Comparison of ENCODE assay signal across 8 cellular contexts in genomic region chr17:15999141-15999973, GRCh38.
A peak's percentile ranks its signal among the peaks of the same experiment; 100 is the strongest.
DNase-seq lines count a peak whose midpoint lies in the region; TF ChIP-seq lines count a peak whose summit lies in the region.

TSS of gene TTC19 (plus strand) at chr17:15999824. CDS start at chr17:15999849, 25 bp downstream.
TSS of gene ZSWIM7 (minus strand) at chr17:15999704. CDS start at chr17:15999594, 110 bp downstream.

- peaks cover 22% of the 10 kb centered on the region for H3K9me3 Mint-ChIP-seq in nephron progenitor cell
- no peaks in the 10 kb centered on the region for H3K9me3 Mint-ChIP-seq in stimulated activated naive CD8-positive, alpha-beta T cell treated with anti-CD3 and anti-CD28 coated beads, Interleukin-15, Interleukin-2, amounts not matched to agents 100 ng/mL and 50 ng/mL, for 24 hours

- no peak for TF ChIP-seq CTCF in MM.1S (IDR thresholded peaks at IDR 0.05; ENCODE audit: low read length)
- no peak for TF ChIP-seq CTCF in nephron progenitor cell (IDR thresholded peaks at IDR 0.05)

- H3F3A ChIP-seq in MM.1S (ENCODE audit: insufficient read depth, low read length), result peaks cover 6% of the 10 kb centered on the region

- peak within 1 kb of the TSS; percentile 88 for H3K27ac ChIP-seq in MM.1S (ENCODE audit: low read length)

- H4K20me1 ChIP-seq in MM.1S (ENCODE audit: insufficient read depth, low read length), result peaks cover 3% of the 10 kb centered on the region; the same call in 1 of the 2 replicates

- peak within 1 kb of the TSS; percentile 92 for H3K4me2 ChIP-seq in MM.1S (ENCODE audit: low read depth, low read length)

- peaks cover 19% of the 10 kb centered on the region for H3K4me1 Mint-ChIP-seq in nephron progenitor cell
- peaks cover 42% of the 10 kb centered on the region for H3K4me1 Mint-ChIP-seq in stimulated activated naive CD8-positive, alpha-beta T cell treated with anti-CD3 and anti-CD28 coated beads, Interleukin-15, Interleukin-2, amounts not matched to agents 100 ng/mL and 50 ng/mL, for 24 hours (ENCODE audit: low read depth)

- H3K4me3 ChIP-seq in MM.1S (ENCODE audit: low read length), result peak within 1 kb of the TSS; percentile 93

- H2AFZ ChIP-seq in MM.1S (ENCODE audit: low read length), result peak within 1 kb of the TSS; percentile 98

- no peaks in the 10 kb centered on the region for H3K27me3 ChIP-seq in MM.1S (replicated peaks; ENCODE audit: insufficient read depth, low read length)

- H3K9ac ChIP-seq in MM.1S (ENCODE audit: low read length), result peak within 1 kb of the TSS; percentile 94

- H3K36me3 ChIP-seq in MM.1S (replicated peaks; ENCODE audit: insufficient read depth, low read length), result peaks cover 9% of the 10 kb centered on the region

- H3K9me2 ChIP-seq in MM.1S (replicated peaks; ENCODE audit: insufficient read depth, low read length), result no peaks in the 10 kb centered on the region

- H3K36me3 Mint-ChIP-seq in nephron progenitor cell (ENCODE audit: low read depth), result peaks cover 55% of the 10 kb centered on the region
- peaks cover 47% of the 10 kb centered on the region for H3K36me3 Mint-ChIP-seq in stimulated activated naive CD8-positive, alpha-beta T cell treated with anti-CD3 and anti-CD28 coated beads, Interleukin-15, Interleukin-2, amounts not matched to agents 100 ng/mL and 50 ng/mL, for 24 hours (ENCODE audit: low read depth)

- H3K4me3 Mint-ChIP-seq in nephron progenitor cell, result peak within 1 kb of the TSS; percentile 94
- peak within 1 kb of the TSS; percentile 99 for H3K4me3 Mint-ChIP-seq in stimulated activated naive CD8-positive, alpha-beta T cell treated with anti-CD3 and anti-CD28 coated beads, Interleukin-15, Interleukin-2, amounts not matched to agents 100 ng/mL and 50 ng/mL, for 24 hours

- H3K4me1 ChIP-seq in MM.1S (ENCODE audit: low read length), result peaks cover 12% of the 10 kb centered on the region

- H3K27ac Mint-ChIP-seq in nephron progenitor cell, result peak within 1 kb of the TSS; percentile 97
- H3K27ac Mint-ChIP-seq in stimulated activated naive CD8-positive, alpha-beta T cell treated with anti-CD3 and anti-CD28 coated beads, Interleukin-15, Interleukin-2, amounts not matched to agents 100 ng/mL and 50 ng/mL, for 24 hours, result peak within 1 kb of the TSS; percentile 98

- peaks cover 5% of the 10 kb centered on the region for H3K27me3 Mint-ChIP-seq in nephron progenitor cell (ENCODE audit: low read depth, poor library complexity)
- H3K27me3 Mint-ChIP-seq in stimulated activated naive CD8-positive, alpha-beta T cell treated with anti-CD3 and anti-CD28 coated beads, Interleukin-15, Interleukin-2, amounts not matched to agents 100 ng/mL and 50 ng/mL, for 24 hours, result no peaks in the 10 kb centered on the region

- no peaks in the 10 kb centered on the region for H3K9me3 ChIP-seq in MM.1S (replicated peaks; ENCODE audit: insufficient read depth, low read length)

- peaks cover 32% of the 10 kb centered on the region for H3K79me2 ChIP-seq in MM.1S (ENCODE audit: low read length)

- peak; percentile 96 for DNase-seq in GDM1 (lab: John Stamatoyannopoulos, UW)
- peak; percentile 91 for DNase-seq in HCEC 1CT
- DNase-seq in MM.1S, result peak; percentile 98
- peak; percentile 100 for DNase-seq in SHP77 treated with DMSO at 0.1 percent for 48 hours (lab: John Stamatoyannopoulos, UW)
- peak; percentile 97 for DNase-seq in activated gamma-delta T cell (lab: John Stamatoyannopoulos, UW)
- peak; percentile 87 for DNase-seq in fibroblast of the conjunctiva (ENCODE audit: low read depth)
- DNase-seq in nephron progenitor cell, result peak; percentile 92

Comparison
In these comparisons a context has a peak if more than half of its experiments do, and no peak if none do; other contexts are left out.
1. Peak in every context shown above with its lines: DNase-seq, H3K4me3 ChIP-seq and H3K27ac ChIP-seq.